In the genomic region with DNA sequence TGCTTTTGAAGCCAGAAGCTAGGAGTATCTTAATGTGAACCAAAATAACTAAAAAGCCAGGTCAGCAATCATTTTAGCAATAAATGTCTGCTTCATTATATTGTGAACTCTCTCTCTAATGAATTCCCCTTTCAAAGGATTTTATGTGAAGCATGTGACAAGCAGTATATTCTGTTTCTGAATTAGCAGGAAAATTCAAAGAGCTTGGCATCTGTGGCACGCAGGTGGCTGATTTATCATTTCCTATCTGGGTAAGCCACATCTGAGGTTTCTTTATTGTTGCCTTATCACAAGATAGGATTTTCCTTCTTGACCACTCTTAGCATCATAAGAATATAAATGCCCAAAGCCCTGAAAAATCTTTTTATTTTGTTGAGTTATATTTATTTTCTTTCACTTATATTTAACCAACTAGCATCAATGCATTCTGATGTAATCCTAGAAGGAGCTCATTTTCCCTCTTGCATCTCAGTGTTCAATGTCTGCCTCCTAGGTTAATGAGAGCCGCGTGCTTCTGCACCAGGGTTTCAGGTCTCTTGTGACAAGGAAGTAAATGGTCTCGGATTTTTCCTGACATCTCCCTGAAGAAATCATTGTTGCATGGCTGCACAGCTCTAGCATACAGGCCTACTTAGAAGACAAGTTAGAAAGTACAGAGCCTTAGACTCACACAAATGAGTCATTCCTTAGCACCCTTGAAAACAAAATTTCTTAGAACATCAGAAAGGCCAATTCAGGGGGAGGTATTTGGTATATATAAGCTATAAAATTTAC, we compare ENCODE assay signal across 19 cellular contexts. TPM values are rescaled to one million over a fixed set of nuclear protein-coding genes. Genes with fewer than 3 reads are reported as not detected.
A peak's percentile ranks its signal among the peaks of the same experiment; 100 is the strongest.
DNase-seq lines count a peak whose midpoint lies in the region; TF ChIP-seq lines count a peak whose summit lies in the region.
"Had no signal": no experiment of that assay in that cellular context is flagged by ENCODE, and none has a peak within 500 bp of the region (broad histone marks: within the 10 kb centered on the region; RNA-seq: fewer than 3 reads in every experiment).

No MANE protein-coding gene starts in this region.

- peaks cover 41% of the 10 kb centered on the region for H3K4me1 Mint-ChIP-seq in activated naive CD8-positive, alpha-beta T cell treated with anti-CD3 and anti-CD28 coated beads for 36 hours
- peaks cover 30% of the 10 kb centered on the region for H3K4me1 Mint-ChIP-seq in nephron progenitor cell

- no peak overlapping the region for H3K4me3 Mint-ChIP-seq in activated naive CD8-positive, alpha-beta T cell treated with anti-CD3 and anti-CD28 coated beads for 36 hours
- no peak overlapping the region for H3K4me3 Mint-ChIP-seq in nephron progenitor cell
- H3K4me3 Mint-ChIP-seq: activated CD4-positive, alpha-beta T cell treated with anti-CD3 and anti-CD28 coated beads, Interleukin-2, amount 10 ng/mL, durations not matched to agents 24 days and 14 days; CD8-positive, alpha-beta T cell; stimulated activated memory B cell treated with anti-CD40 and anti-IgM and Interleukin-4, amounts not matched to agents 10 μg/mL and 1 μg/mL and 100 μg/mL, for 72 hours; T-helper 1 cell treated with Interleukin-12 subunit alpha and Interleukin-12 subunit beta and Interleukin-4 antibody, amounts not matched to agents 30 μg/mL and 1 μg/mL, for 36 hours had no signal

- H3K27ac Mint-ChIP-seq in activated naive CD8-positive, alpha-beta T cell treated with anti-CD3 and anti-CD28 coated beads for 36 hours: peak overlapping the region; percentile 10
- peak overlapping the region; percentile 89 for H3K27ac Mint-ChIP-seq in nephron progenitor cell
- H3K27ac Mint-ChIP-seq: activated CD4-positive, alpha-beta T cell treated with anti-CD3 and anti-CD28 coated beads, Interleukin-2, amount 10 ng/mL, durations not matched to agents 24 days and 14 days; CD8-positive, alpha-beta T cell; stimulated activated memory B cell treated with anti-CD40 and anti-IgM and Interleukin-4, amounts not matched to agents 10 μg/mL and 1 μg/mL and 100 μg/mL, for 72 hours; T-helper 1 cell treated with Interleukin-12 subunit alpha and Interleukin-12 subunit beta and Interleukin-4 antibody, amounts not matched to agents 30 μg/mL and 1 μg/mL, for 36 hours had no signal

- no peak for TF ChIP-seq CTCF in nephron progenitor cell (IDR thresholded peaks at IDR 0.05)

- DNase-seq in NCI-H1417 (lab: John Stamatoyannopoulos, UW): peak in 2 of 3 experiments; percentile 22 to 24
- DNase-seq in NCI-H1417 treated with DMSO at 0.1 percent for 48 hours (lab: John Stamatoyannopoulos, UW): no peak
- DNase-seq in HEK293T (ENCODE audit: extremely low spot score): no peak
- DNase-seq in activated naive CD8-positive, alpha-beta T cell treated with anti-CD3 and anti-CD28 coated beads for 36 hours: peak; percentile 8
- peak; percentile 8 for DNase-seq in nephron progenitor cell
- DNase-seq in activated CD8-positive, alpha-beta memory T cell treated with anti-CD3 and anti-CD28 coated beads, Interleukin-2, amount 50 U/mL, for 48 hours: no peak
- no peak for DNase-seq in mucosa of gallbladder (ENCODE audit: low spot score)
- no peak for DNase-seq in hepatic stellate cell (ENCODE audit: low spot score)
- DNase-seq: activated CD4-positive, alpha-beta T cell treated with anti-CD3 and anti-CD28 coated beads, Interleukin-2, amount 10 ng/mL, durations not matched to agents 24 days and 14 days; activated effector memory CD4-positive, alpha-beta T cell treated with anti-CD3 and anti-CD28 coated beads, Interleukin-2, amount 50 U/mL, for 16 hours; caudate nucleus; CD8-positive, alpha-beta T cell; gastrocnemius medialis; islet precursor cell; NCI-H1105; NCI-H524; stimulated activated CD4-positive, alpha-beta T cell treated with anti-CD3 and anti-CD28 coated beads, Interleukin-2, amount 100 ng/mL, for 48 hours had no signal

- peaks cover 1% of the 10 kb centered on the region for H3K36me3 Mint-ChIP-seq in activated naive CD8-positive, alpha-beta T cell treated with anti-CD3 and anti-CD28 coated beads for 36 hours
- no peaks in the 10 kb centered on the region for H3K36me3 Mint-ChIP-seq in nephron progenitor cell (ENCODE audit: low read depth)
- H3K36me3 Mint-ChIP-seq: CD8-positive, alpha-beta T cell; stimulated activated memory B cell treated with anti-CD40 and anti-IgM and Interleukin-4, amounts not matched to agents 10 μg/mL and 1 μg/mL and 100 μg/mL, for 72 hours had no signal

- POLR2A ChIA-PET in HEK293T (lab: Yijun Ruan, JAX): interaction anchor here (2.3 kb wide), 1 partner anchor 56 kb away, joined by 8 read pairs; a partner anchor contains a TSS

- CTCF ChIA-PET in HEK293T (lab: Yijun Ruan, JAX): no interaction called here

- no peaks in the 10 kb centered on the region for H3K27me3 Mint-ChIP-seq in activated naive CD8-positive, alpha-beta T cell treated with anti-CD3 and anti-CD28 coated beads for 36 hours
- H3K27me3 Mint-ChIP-seq in nephron progenitor cell (ENCODE audit: low read depth, poor library complexity): peaks cover 2% of the 10 kb centered on the region
- H3K27me3 Mint-ChIP-seq: activated CD4-positive, alpha-beta T cell treated with anti-CD3 and anti-CD28 coated beads, Interleukin-2, amount 10 ng/mL, durations not matched to agents 24 days and 14 days; stimulated activated memory B cell treated with anti-CD40 and anti-IgM and Interleukin-4, amounts not matched to agents 10 μg/mL and 1 μg/mL and 100 μg/mL, for 72 hours had no signal

- H3K9me3 Mint-ChIP-seq in activated naive CD8-positive, alpha-beta T cell treated with anti-CD3 and anti-CD28 coated beads for 36 hours: no peaks in the 10 kb centered on the region
- no peaks in the 10 kb centered on the region for H3K9me3 Mint-ChIP-seq in nephron progenitor cell
- H3K9me3 Mint-ChIP-seq: activated CD4-positive, alpha-beta T cell treated with anti-CD3 and anti-CD28 coated beads, Interleukin-2, amount 10 ng/mL, durations not matched to agents 24 days and 14 days; CD8-positive, alpha-beta T cell; stimulated activated memory B cell treated with anti-CD40 and anti-IgM and Interleukin-4, amounts not matched to agents 10 μg/mL and 1 μg/mL and 100 μg/mL, for 72 hours had no signal

TF ChIP-seq in HEK293T, 16 proteins besides CTCF, POLR2A, EP300 and RAD21:
- TF ChIP-seq ARNT (IDR thresholded peaks at IDR 0.05) (no peak), L3MBTL2 (conservative IDR thresholded peaks at IDR 0.05) (peak; percentile 37; the same call in 1 of the 2 replicates), HDGF (IDR thresholded peaks at IDR 0.05; ENCODE audit: borderline replicate concordance) (no peak)

RNA-seq across cellular contexts. Expression of a gene that starts 57.0 kb away (rescaled TPM):
- 10 to 100 TPM; 13.5 to 16.7 TPM for total RNA-seq in activated naive CD8-positive, alpha-beta T cell treated with anti-CD3 and anti-CD28 coated beads for 36 hours
- 6.7 TPM for total RNA-seq in mucosa of gallbladder

Comparison
In these comparisons a context has a peak if more than half of its experiments do, and no peak if none do; other contexts are left out.
1. DNase-seq: peak in NCI-H1417 (2 of 3), activated naive CD8-positive, alpha-beta T cell treated with anti-CD3 and anti-CD28 coated beads for 36 hours (single experiment) and nephron progenitor cell (single experiment); none in NCI-H1417 treated with DMSO at 0.1 percent for 48 hours (single experiment), HEK293T (single experiment), activated CD8-positive, alpha-beta memory T cell treated with anti-CD3 and anti-CD28 coated beads, Interleukin-2, amount 50 U/mL, for 48 hours (single experiment), mucosa of gallbladder (single experiment) and hepatic stellate cell (single experiment).